16 cellular contexts compared by ENCODE assay signal in the genomic region with DNA sequence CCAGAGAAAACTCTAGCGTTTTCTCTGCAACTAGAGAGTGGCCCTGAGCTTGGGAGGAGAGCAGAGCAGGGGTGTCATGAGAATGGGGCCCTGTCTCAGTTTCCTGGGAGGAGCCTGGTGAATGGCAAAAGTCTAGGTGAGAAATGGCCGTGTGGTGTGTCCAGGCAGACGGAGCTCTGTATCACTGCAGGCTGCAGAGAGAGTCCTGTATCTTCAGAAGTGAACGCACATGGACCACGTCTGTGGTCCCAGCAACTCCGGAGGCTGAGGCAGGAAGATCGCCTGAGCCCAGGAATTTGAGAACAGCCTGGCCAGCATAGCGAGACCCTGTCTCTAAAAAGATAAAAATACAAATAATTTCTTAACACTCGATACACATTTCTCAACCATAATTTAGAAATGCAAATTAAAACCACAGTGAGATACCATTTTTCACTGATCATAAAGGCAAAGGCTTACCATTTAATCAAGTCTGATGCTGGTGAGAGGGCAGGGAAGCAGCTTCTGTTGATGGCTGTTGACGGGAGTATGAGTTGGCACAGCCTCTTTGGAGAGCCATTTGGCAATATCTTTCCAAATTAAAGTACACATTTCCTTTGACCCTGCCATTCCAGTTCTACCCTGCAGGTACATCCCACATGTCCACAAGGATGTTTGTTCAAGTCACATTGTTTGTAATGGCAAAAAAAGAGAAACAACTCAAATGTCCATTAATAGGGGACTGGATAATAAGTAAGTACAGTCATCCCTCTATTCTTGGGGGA. TPM values are rescaled to one million over a fixed set of nuclear protein-coding genes. Genes with fewer than 3 reads are reported as not detected.
DNase-seq lines count a peak whose midpoint lies in the region; ATAC-seq, FAIRE-seq and TF ChIP-seq lines count a peak whose summit lies in the region.
"Had no signal": no experiment of that assay in that cellular context is flagged by ENCODE, and none has a peak within 500 bp of the region (broad histone marks: within the 10 kb centered on the region; RNA-seq: fewer than 3 reads in every experiment).

No MANE protein-coding gene starts in this region.

- H3K4me2 ChIP-seq in BLaER1 treated with 17β-estradiol and CSF1 and Interleukin-3, amounts not matched to agents 10 nM and 100 nM = peak overlapping the region; percentile 79 to 97 (median 90)

- peak overlapping the region in 7 of 11 experiments; percentile 27 to 72 (median 54); a peak in 5 of 22 replicates for H3K27ac ChIP-seq in BLaER1 treated with 17β-estradiol and CSF1 and Interleukin-3, amounts not matched to agents 10 nM and 100 nM
- H3K27ac ChIP-seq in HL-60 (replicated peaks) = peak overlapping the region; percentile 36; the same call in 1 of the 2 replicates
- H3K27ac ChIP-seq: brain microvascular endothelial cell had no signal

- H3K4me3 ChIP-seq in BLaER1 treated with 17β-estradiol and CSF1 and Interleukin-3, amounts not matched to agents 10 nM and 100 nM = no peak overlapping the region
- H3K4me3 ChIP-seq in HL-60 (replicated peaks; ENCODE audit: insufficient read depth, low read length) (no peak overlapping the region), bronchial epithelial cell (ENCODE audit: low read depth, low read length) (no peak overlapping the region), mucosa of descending colon (no peak overlapping the region), MG63 (no peak overlapping the region)
- H3K4me3 ChIP-seq: dorsolateral prefrontal cortex had no signal

- no peaks in the 10 kb centered on the region for H3K36me3 ChIP-seq in BLaER1 treated with 17β-estradiol and CSF1 and Interleukin-3, amounts not matched to agents 10 nM and 100 nM
- H3K36me3 ChIP-seq in bronchial epithelial cell (ENCODE audit: control insufficient read depth, insufficient read depth, low read length) = no peaks in the 10 kb centered on the region
- H3K36me3 ChIP-seq in mucosa of descending colon (ENCODE audit: low read depth) = no peaks in the 10 kb centered on the region
- no peaks in the 10 kb centered on the region for H3K36me3 ChIP-seq in MG63
- H3K36me3 ChIP-seq: brain microvascular endothelial cell had no signal

- H3K9me3 ChIP-seq in BLaER1 treated with 17β-estradiol and CSF1 and Interleukin-3, amounts not matched to agents 10 nM and 100 nM (replicated peaks in 1 of 11) = no peaks in the 10 kb centered on the region
- H3K9me3 ChIP-seq in mucosa of descending colon (no peaks in the 10 kb centered on the region), MG63 (no peaks in the 10 kb centered on the region)

- peaks cover 9% of the 10 kb centered on the region for H3K27me3 Mint-ChIP-seq in stimulated activated memory B cell treated with anti-CD40 and anti-IgM and Interleukin-4, amounts not matched to agents 10 μg/mL and 1 μg/mL and 100 μg/mL, for 72 hours

- H3K4me1 ChIP-seq in BLaER1 treated with 17β-estradiol and CSF1 and Interleukin-3, amounts not matched to agents 10 nM and 100 nM = peaks cover 45 to 60% (median 50%) of the 10 kb centered on the region in 10 experiments
- peaks cover 10% of the 10 kb centered on the region for H3K4me1 ChIP-seq in mucosa of descending colon (ENCODE audit: low read depth)

- intact Hi-C loops in mucosa of descending colon (cut with DNase I, micrococcal nuclease) = no loop called here

- H3K27ac Mint-ChIP-seq in stimulated activated memory B cell treated with anti-CD40 and anti-IgM and Interleukin-4, amounts not matched to agents 10 μg/mL and 1 μg/mL and 100 μg/mL, for 72 hours = no peak overlapping the region
- H3K27ac Mint-ChIP-seq: activated naive CD4-positive, alpha-beta T cell treated with anti-CD3 and anti-CD28 coated beads for 36 hours had no signal

- no peak overlapping the region for H3K4me3 Mint-ChIP-seq in stimulated activated memory B cell treated with anti-CD40 and anti-IgM and Interleukin-4, amounts not matched to agents 10 μg/mL and 1 μg/mL and 100 μg/mL, for 72 hours
- H3K4me3 Mint-ChIP-seq: activated naive CD4-positive, alpha-beta T cell treated with anti-CD3 and anti-CD28 coated beads for 36 hours had no signal

- no peaks in the 10 kb centered on the region for H3K36me3 Mint-ChIP-seq in stimulated activated memory B cell treated with anti-CD40 and anti-IgM and Interleukin-4, amounts not matched to agents 10 μg/mL and 1 μg/mL and 100 μg/mL, for 72 hours

- no peak for FAIRE-seq in bronchial epithelial cell (lab: Jason Lieb, UNC)
- FAIRE-seq: keratinocyte had no signal

- no peaks in the 10 kb centered on the region for H3K27me3 ChIP-seq in BLaER1 treated with 17β-estradiol and CSF1 and Interleukin-3, amounts not matched to agents 10 nM and 100 nM
- no peaks in the 10 kb centered on the region for H3K27me3 ChIP-seq in HL-60 (ENCODE audit: insufficient read depth, poor library complexity, severe bottlenecking)
- peaks cover 1% of the 10 kb centered on the region for H3K27me3 ChIP-seq in bronchial epithelial cell (ENCODE audit: control insufficient read depth, insufficient read depth, low read length)
- no peaks in the 10 kb centered on the region for H3K27me3 ChIP-seq in MG63
- H3K27me3 ChIP-seq: brain microvascular endothelial cell, dorsolateral prefrontal cortex had no signal

- ATAC-seq in mucosa of descending colon (peak; percentile 31), GM21360 (IDR thresholded peaks at IDR 0.05; ENCODE audit: unreplicated experiment) (no peak)
- no peak for ATAC-seq in stimulated activated memory B cell treated with anti-CD40 and anti-IgM and Interleukin-4, amounts not matched to agents 10 μg/mL and 1 μg/mL and 100 μg/mL, for 72 hours

- no peaks in the 10 kb centered on the region for H3K9me3 Mint-ChIP-seq in stimulated activated memory B cell treated with anti-CD40 and anti-IgM and Interleukin-4, amounts not matched to agents 10 μg/mL and 1 μg/mL and 100 μg/mL, for 72 hours
- H3K9me3 Mint-ChIP-seq: activated naive CD4-positive, alpha-beta T cell treated with anti-CD3 and anti-CD28 coated beads for 36 hours had no signal

- peaks cover 8% of the 10 kb centered on the region for H3K4me1 Mint-ChIP-seq in stimulated activated memory B cell treated with anti-CD40 and anti-IgM and Interleukin-4, amounts not matched to agents 10 μg/mL and 1 μg/mL and 100 μg/mL, for 72 hours

- peak overlapping the region in 4 of 11 experiments; percentile 36 to 64 (median 46); a peak in 2 of 22 replicates for H3K9ac ChIP-seq in BLaER1 treated with 17β-estradiol and CSF1 and Interleukin-3, amounts not matched to agents 10 nM and 100 nM

- no peak for TF ChIP-seq CTCF in HL-60 (IDR thresholded peaks at IDR 0.05; ENCODE audit: insufficient read depth, low read length)
- TF ChIP-seq CTCF in bronchial epithelial cell (IDR thresholded peaks at IDR 0.05; ENCODE audit: insufficient read depth, low read length, severe bottlenecking) = no peak
- no peak for TF ChIP-seq CTCF in mucosa of descending colon (IDR thresholded peaks at IDR 0.05)

- DNase-seq in HL-60 (ENCODE audit: low read depth in 1 of 2, low spot score in 1 of 2) = no peak
- DNase-seq in bronchial epithelial cell (ENCODE audit: low read depth) = peak; percentile 58
- DNase-seq in mucosa of descending colon = no peak
- DNase-seq in MG63 = no peak
- DNase-seq in KG1 (lab: John Stamatoyannopoulos, UW) = no peak
- DNase-seq: activated naive CD4-positive, alpha-beta T cell treated with anti-CD3 and anti-CD28 coated beads for 36 hours; brain microvascular endothelial cell; dorsolateral prefrontal cortex; head of caudate nucleus; NCI-H1092 treated with DMSO at 0.1 percent for 48 hours; stimulated activated CD4-positive, alpha-beta T cell treated with anti-CD3 and anti-CD28 coated beads, Interleukin-2, amount 100 ng/mL, for 48 hours; T1000 had no signal

- no peaks in the 10 kb centered on the region for H4K20me1 ChIP-seq in BLaER1 treated with 17β-estradiol and CSF1 and Interleukin-3, amounts not matched to agents 10 nM and 100 nM

RNA-seq across cellular contexts. Expression of gene NFKBIA, which starts 51.0 kb away (rescaled TPM):
- total RNA-seq in bronchial epithelial cell (60.6 and 73.7 TPM in 2 replicates), mucosa of descending colon (100 to 1,000 TPM; 134 to 180 (median 153) TPM)
- 37.1 and 76.7 TPM in 2 replicates for total RNA-seq in MG63 (2014; rRNA removed; shearing (Covaris generic); ENCODE audit: low replicate concordance)
